Comparison of ENCODE assay signal across 8 cellular contexts in genomic region chr14:64387232-64387737, GRCh38. TPM values are rescaled to one million over a fixed set of nuclear protein-coding genes. Genes with fewer than 3 reads are reported as not detected.
DNase-seq lines count a peak whose midpoint lies in the region; ATAC-seq and TF ChIP-seq lines count a peak whose summit lies in the region.

No MANE protein-coding gene starts in this region.

- TF ChIP-seq POLR2A in suprapubic skin (IDR thresholded peaks at IDR 0.05): no peak

- H3K79me2 ChIP-seq in mammary epithelial cell (ENCODE audit: insufficient read depth, low read length): peaks cover 48% of the 10 kb centered on the region

- in situ Hi-C loops in mammary epithelial cell (cut with MboI; ENCODE audit: low sequenced_read_pairs in 2 of 2): no loop called here

- H3K27ac ChIP-seq in HEK293 (ENCODE audit: extremely low read depth, low read depth, low read length): peak overlapping the region; percentile 94
- H3K27ac ChIP-seq in mammary epithelial cell (ENCODE audit: insufficient read depth, low read depth, low read length): peak overlapping the region; percentile 69
- peak overlapping the region; percentile 80 for H3K27ac ChIP-seq in suprapubic skin

- dilution Hi-C loops in mammary epithelial cell (cut with HindIII; ENCODE audit: low sequenced_read_pairs): no loop called here

- H3K9me3 ChIP-seq in HEK293 (ENCODE audit: control insufficient read depth, insufficient read depth, low read depth, low read length): no peaks in the 10 kb centered on the region
- no peaks in the 10 kb centered on the region for H3K9me3 ChIP-seq in mammary epithelial cell (replicated peaks; ENCODE audit: insufficient read depth, low read length)
- no peaks in the 10 kb centered on the region for H3K9me3 ChIP-seq in suprapubic skin

- POLR2A ChIA-PET in HEK293 (lab: Yijun Ruan, JAX): interaction anchor here (0.6 to 2.1 kb wide), 22 partner anchors 8 to 710 kb away, joined by 3 to 29 read pairs (median 4); partner anchors contain the start of genes HSPA2, ZBTB1 and ZBTB25

- H3K27me3 ChIP-seq in mammary epithelial cell (ENCODE audit: insufficient read depth, low read length) (no peaks in the 10 kb centered on the region), suprapubic skin (no peaks in the 10 kb centered on the region)

- H4K20me1 ChIP-seq in mammary epithelial cell (ENCODE audit: insufficient read depth, low read length): no peaks in the 10 kb centered on the region

- peak overlapping the region; percentile 86 for H3K4me2 ChIP-seq in mammary epithelial cell (ENCODE audit: insufficient read depth, low read depth, low read length)

- intact Hi-C loops in mammary epithelial cell (cut with micrococcal nuclease): loop anchor here (5.0 kb wide), 2 partner anchors 45 to 115 kb away; partner anchors contain the start of genes ZBTB1 and ZBTB25

- H3K36me3 ChIP-seq in HEK293 (ENCODE audit: control insufficient read depth in 2 of 2, insufficient read depth in 1 of 2, low read length in 2 of 2) (peaks cover 15 to 25% of the 10 kb centered on the region in 2 experiments; a peak in 2 of 3 replicates), mammary epithelial cell (ENCODE audit: insufficient read depth, low read length) (peaks cover 7% of the 10 kb centered on the region), suprapubic skin (no peaks in the 10 kb centered on the region)

- peak overlapping the region; percentile 80 for H3K9ac ChIP-seq in mammary epithelial cell (ENCODE audit: insufficient read depth, low read length)

- H3K4me1 ChIP-seq in HEK293 (ENCODE audit: control insufficient read depth, insufficient read depth, low read length) (0 out of 2 replicates have a peak, but pooled peaks cover 2% of the 10 kb centered on the region), mammary epithelial cell (ENCODE audit: insufficient read depth, low read length) (no peaks in the 10 kb centered on the region), suprapubic skin (peaks cover 25% of the 10 kb centered on the region)

- TF ChIP-seq CTCF in HEK293 (tag by site-specific recombination; IDR thresholded peaks at IDR 0.05): no peak
- TF ChIP-seq CTCF in mammary epithelial cell (conservative IDR thresholded peaks at IDR 0.05 in 1 of 2, IDR thresholded peaks at IDR 0.05 in 1 of 2; ENCODE audit: extremely low read depth in 1 of 2, insufficient read depth in 1 of 2, low read depth in 1 of 2, low read length in 2 of 2): no peak
- no peak for TF ChIP-seq CTCF in suprapubic skin (IDR thresholded peaks at IDR 0.05)

- 9% methylated on average over 16 of the region's 25 CpGs for WGBS in mammary epithelial cell (ENCODE audit: low coverage, missing lambda C conversion rate)
- WGBS in suprapubic skin: 1% methylated on average over 23 of the region's 25 CpGs

- TF ChIP-seq EP300 in suprapubic skin (IDR thresholded peaks at IDR 0.05): no peak

- BruUV-seq in mammary epithelial cell (replicated peaks; lab: Mats Ljungman, UMichigan): TSS peak; percentile 71

- H2AFZ ChIP-seq in mammary epithelial cell (ENCODE audit: low read depth, low read length): peak overlapping the region; percentile 100

- peak overlapping the region; percentile 47 for H3K4me3 ChIP-seq in HEK293 (ENCODE audit: low read depth, low read length)
- peak overlapping the region; percentile 69 to 88 (median 74) for H3K4me3 ChIP-seq in mammary epithelial cell (replicated peaks in 1 of 3; ENCODE audit: insufficient read depth in 1 of 3, low read depth in 2 of 3, low read length in 3 of 3)
- H3K4me3 ChIP-seq in suprapubic skin: peak overlapping the region; percentile 62

- peak; percentile 12 for DNase-seq in GM04504 (ENCODE audit: low read depth)
- DNase-seq in NCI-H69 (lab: John Stamatoyannopoulos, UW): peak; percentile 81
- DNase-seq in mammary epithelial cell: peak; percentile 33
- DNase-seq in left kidney (ENCODE audit: low read depth, low spot score): peak; percentile 73
- no peak for DNase-seq in suprapubic skin (ENCODE audit: low spot score in 2 of 2)
- DNase-seq in stimulated activated CD4-positive, alpha-beta T cell treated with anti-CD3 and anti-CD28 coated beads, Interleukin-4, amount 100 ng/mL, for 1 hour: no peak

- CTCF ChIA-PET in HEK293 (lab: Yijun Ruan, JAX) (interaction anchor here (0.8 to 2.8 kb wide), 6 partner anchors 43 to 504 kb away, joined by 3 to 14 read pairs (median 4); no protein-coding TSS in a partner anchor), mammary epithelial cell (lab: Charles Lee; ENCODE audit: low non-redundant PET) (interaction anchor here (0.7 kb wide), 1 partner anchor 48 kb away, joined by 7 read pairs; no protein-coding TSS in a partner anchor)

- no peak for ATAC-seq in HG03095 (IDR thresholded peaks at IDR 0.05; ENCODE audit: unreplicated experiment)

TF ChIP-seq in HEK293, 187 proteins besides CTCF, POLR2A, EP300 and RAD21:
- 0 out of 2 replicates have a peak, but pooled peaks have one; percentile 50 for TF ChIP-seq ZNF692 (tag by site-specific recombination; IDR thresholded peaks at IDR 0.05)
- 0 out of 2 replicates have a peak, but pooled peaks have one; percentile 79 for TF ChIP-seq ZFP37 (tag by site-specific recombination; IDR thresholded peaks at IDR 0.05)
- TF ChIP-seq ZNF48 (tag by site-specific recombination; IDR thresholded peaks at IDR 0.05): no peak
- peak; percentile 77; the same call in 1 of the 2 replicates for TF ChIP-seq ZNF501 (tag by site-specific recombination; IDR thresholded peaks at IDR 0.05)
- TF ChIP-seq ZBTB20 (tag by site-specific recombination; IDR thresholded peaks at IDR 0.05): 0 out of 2 replicates have a peak, but pooled peaks have one; percentile 29
- TF ChIP-seq ZNF449 (tag by site-specific recombination; IDR thresholded peaks at IDR 0.05): no peak
- TF ChIP-seq GLIS2 (tag by site-specific recombination; IDR thresholded peaks at IDR 0.05): 0 out of 2 replicates have a peak, but pooled peaks have one; percentile 29
- TF ChIP-seq SP3 (tag by site-specific recombination; IDR thresholded peaks at IDR 0.05): no peak
TF ChIP-seq in HEK293: peak in this region for 5.

RNA-seq across cellular contexts. Expression of gene MTHFD1, which starts 0.9 kb away (rescaled TPM):
- total RNA-seq in mammary epithelial cell (100 to 1,000 TPM in 1 of 2 donors, 10 to 100 TPM in 1; 39.5 to 117 TPM), suprapubic skin (10 to 100 TPM; 21.5 to 42.0 (median 33.0) TPM)
- 70.7 TPM for polyA plus RNA-seq in mammary epithelial cell
- 193 TPM for polyA minus RNA-seq in mammary epithelial cell

Comparison
In these comparisons a context has a peak if more than half of its experiments do, and no peak if none do; other contexts are left out.
1. DNase-seq: peak in GM04504 (single experiment), NCI-H69 (single experiment), mammary epithelial cell (single experiment) and left kidney (single experiment); none in suprapubic skin (0 of 2) and stimulated activated CD4-positive, alpha-beta T cell treated with anti-CD3 and anti-CD28 coated beads, Interleukin-4, amount 100 ng/mL, for 1 hour (single experiment).
2. Peak in every context shown above with its lines, with median percentiles within 50 percentile points of each other: H3K27ac ChIP-seq and H3K4me3 ChIP-seq.